25 cellular contexts compared by ENCODE assay signal in genomic region chr2:112820343-112820742, GRCh38. TPM values are rescaled to one million over a fixed set of nuclear protein-coding genes. Genes with fewer than 3 reads are reported as not detected.
DNase-seq lines count a peak whose midpoint lies in the region; ATAC-seq, FAIRE-seq and TF ChIP-seq lines count a peak whose summit lies in the region.
"Had no signal": no experiment of that assay in that cellular context is flagged by ENCODE, and none has a peak within 500 bp of the region (broad histone marks: within the 10 kb centered on the region; RNA-seq: fewer than 3 reads in every experiment).

No MANE protein-coding gene starts in this region.

- H3K27me3 ChIP-seq in RWPE2 (ENCODE audit: insufficient read depth, poor library complexity, severe bottlenecking) (no peaks in the 10 kb centered on the region), endothelial cell of umbilical vein (ENCODE audit: control insufficient read depth in 2 of 2, insufficient read depth in 2 of 2, low read length in 2 of 2) (no peaks in the 10 kb centered on the region), liver (ENCODE audit: control insufficient read depth in 4 of 4, insufficient read depth in 4 of 4, low read length in 3 of 4) (no peaks in the 10 kb centered on the region)
- H3K27me3 ChIP-seq: BE2C had no signal

- CTCF ChIA-PET in activated CD4-positive, alpha-beta memory T cell treated with anti-CD3 and anti-CD28 coated beads, Interleukin-2, amount 10 ng/mL, durations not matched to agents 7 days and 5 days (lab: Charles Lee), result interaction anchor here (0.7 kb wide), 2 partner anchors 70 to 136 kb away, joined by 3 read pairs; no protein-coding TSS in a partner anchor
- CTCF ChIA-PET in activated CD4-positive, alpha-beta memory T cell treated with anti-CD3 and anti-CD28 coated beads for 36 hours (lab: Charles Lee), result interaction anchor here (0.9 kb wide), 1 partner anchor 12 kb away, joined by 3 read pairs; no protein-coding TSS in a partner anchor
- CTCF ChIA-PET in endothelial cell of umbilical vein (lab: Charles Lee), result interaction anchor here (1.4 kb wide), 1 partner anchor 65 kb away, joined by 8 read pairs; no protein-coding TSS in a partner anchor

- peaks cover 3% of the 10 kb centered on the region for H3K36me3 Mint-ChIP-seq in activated CD4-positive, alpha-beta memory T cell treated with anti-CD3 and anti-CD28 coated beads, Interleukin-2, amount 10 ng/mL, durations not matched to agents 7 days and 5 days (ENCODE audit: low read depth)
- no peaks in the 10 kb centered on the region for H3K36me3 Mint-ChIP-seq in activated CD4-positive, alpha-beta memory T cell treated with anti-CD3 and anti-CD28 coated beads for 36 hours
- H3K36me3 Mint-ChIP-seq: CD4-positive, alpha-beta memory T cell had no signal

- no peak overlapping the region for H2AFZ ChIP-seq in endothelial cell of umbilical vein (ENCODE audit: low read depth, low read length)
- H2AFZ ChIP-seq: GM23248 had no signal

- no TSS peak for BruUV-seq in endothelial cell of umbilical vein (replicated peaks; lab: Mats Ljungman, UMichigan)

- no peak for DNase-seq in activated CD4-positive, alpha-beta memory T cell treated with anti-CD3 and anti-CD28 coated beads, Interleukin-2, amount 10 ng/mL, durations not matched to agents 7 days and 5 days
- DNase-seq in activated CD4-positive, alpha-beta memory T cell treated with anti-CD3 and anti-CD28 coated beads for 36 hours, result no peak
- no peak for DNase-seq in RWPE2 (ENCODE audit: low spot score)
- no peak for DNase-seq in endothelial cell of umbilical vein (ENCODE audit: low read depth, low spot score)
- DNase-seq in activated CD4-positive, CD25-positive, alpha-beta regulatory T cell treated with anti-CD3 and anti-CD28 coated beads, Interleukin-2, amount 50 U/mL, for 72 hours, result no peak
- no peak for DNase-seq in middle frontal gyrus (ENCODE audit: extremely low spot score, low spot score)
- DNase-seq: 8988T; ACHN; AML-193; BE2C; C1 segment of cervical spinal cord; Calu3; CD4-positive, alpha-beta memory T cell; COR-L47; DMS53; DMS79 treated with DMSO at 0.1 percent for 48 hours; GM23248; H7; HCEC 1CT had no signal

- peak in 1 of 2 donors; percentile 43 for TF ChIP-seq RAD21 in liver (IDR thresholded peaks at IDR 0.05)

- TF ChIP-seq CTCF in RWPE2 (IDR thresholded peaks at IDR 0.05; ENCODE audit: poor library complexity, severe bottlenecking) (no peak), endothelial cell of umbilical vein (IDR thresholded peaks at IDR 0.05; ENCODE audit: extremely low read depth in 1 of 2, insufficient read depth in 1 of 2, low read depth in 1 of 2, low read length in 2 of 2) (no peak), liver (IDR thresholded peaks at IDR 0.05; ENCODE audit: low read depth, low read length, missing input control) (no peak)

- H3K79me2 ChIP-seq in endothelial cell of umbilical vein (ENCODE audit: control insufficient read depth, insufficient read depth, low read length), result no peaks in the 10 kb centered on the region

- H3K4me2 ChIP-seq in endothelial cell of umbilical vein (ENCODE audit: insufficient read depth, low read length), result no peak overlapping the region
- H3K4me2 ChIP-seq: A549 had no signal

- H3K27ac Mint-ChIP-seq in activated CD4-positive, alpha-beta memory T cell treated with anti-CD3 and anti-CD28 coated beads, Interleukin-2, amount 10 ng/mL, durations not matched to agents 7 days and 5 days, result peak overlapping the region; percentile 48
- no peak overlapping the region for H3K27ac Mint-ChIP-seq in activated CD4-positive, alpha-beta memory T cell treated with anti-CD3 and anti-CD28 coated beads for 36 hours
- H3K27ac Mint-ChIP-seq: CD4-positive, alpha-beta memory T cell had no signal

- ATAC-seq in RWPE2 (ENCODE audit: low read depth), result no peak
- ATAC-seq in HG03565 (IDR thresholded peaks at IDR 0.05; ENCODE audit: unreplicated experiment), result no peak
- ATAC-seq: A549 had no signal

- H3K27me3 Mint-ChIP-seq in activated CD4-positive, alpha-beta memory T cell treated with anti-CD3 and anti-CD28 coated beads, Interleukin-2, amount 10 ng/mL, durations not matched to agents 7 days and 5 days, result no peaks in the 10 kb centered on the region
- H3K27me3 Mint-ChIP-seq in activated CD4-positive, alpha-beta memory T cell treated with anti-CD3 and anti-CD28 coated beads for 36 hours, result no peaks in the 10 kb centered on the region
- H3K27me3 Mint-ChIP-seq: CD4-positive, alpha-beta memory T cell had no signal

- H3K9me3 Mint-ChIP-seq in activated CD4-positive, alpha-beta memory T cell treated with anti-CD3 and anti-CD28 coated beads, Interleukin-2, amount 10 ng/mL, durations not matched to agents 7 days and 5 days, result no peaks in the 10 kb centered on the region
- H3K9me3 Mint-ChIP-seq in activated CD4-positive, alpha-beta memory T cell treated with anti-CD3 and anti-CD28 coated beads for 36 hours, result no peaks in the 10 kb centered on the region
- H3K9me3 Mint-ChIP-seq: CD4-positive, alpha-beta memory T cell had no signal

- H3K9me3 ChIP-seq in RWPE2 (ENCODE audit: severe bottlenecking) (no peaks in the 10 kb centered on the region), endothelial cell of umbilical vein (replicated peaks; ENCODE audit: control insufficient read depth, insufficient read depth, low read length) (no peaks in the 10 kb centered on the region), liver (ENCODE audit: control insufficient read depth in 4 of 4, low read length in 3 of 4) (no peaks in the 10 kb centered on the region)
- H3K9me3 ChIP-seq: A549, BE2C had no signal

- peak overlapping the region; percentile 5 for H3K27ac ChIP-seq in RWPE2 (ENCODE audit: poor library complexity, severe bottlenecking)
- no peak overlapping the region for H3K27ac ChIP-seq in endothelial cell of umbilical vein (ENCODE audit: insufficient read depth, low read depth, low read length)
- H3K27ac ChIP-seq in liver (ENCODE audit: low read depth in 1 of 2, low read length in 2 of 2), result peak overlapping the region; percentile 74 to 78
- H3K27ac ChIP-seq: A549, GM23248 had no signal

- H3K4me3 ChIP-seq in RWPE2 (ENCODE audit: severe bottlenecking) (no peak overlapping the region), endothelial cell of umbilical vein (replicated peaks in 1 of 3; ENCODE audit: insufficient read depth in 1 of 3, low read depth in 1 of 3, low read length in 3 of 3) (no peak overlapping the region), liver (ENCODE audit: low read depth in 1 of 3, low read length in 3 of 3) (no peak overlapping the region)
- H3K4me3 ChIP-seq: A549, GM23248 had no signal

- H4K20me1 ChIP-seq in endothelial cell of umbilical vein (replicated peaks; ENCODE audit: control insufficient read depth, extremely low read depth, insufficient read depth, low read length), result no peaks in the 10 kb centered on the region

- POLR2A ChIA-PET in activated CD4-positive, alpha-beta memory T cell treated with anti-CD3 and anti-CD28 coated beads, Interleukin-2, amount 10 ng/mL, durations not matched to agents 7 days and 5 days (lab: Charles Lee), result no interaction called here
- POLR2A ChIA-PET in activated CD4-positive, alpha-beta memory T cell treated with anti-CD3 and anti-CD28 coated beads for 36 hours (lab: Charles Lee), result interaction anchor here (0.6 kb wide), 1 partner anchor 128 kb away, joined by 3 read pairs; no protein-coding TSS in a partner anchor
- POLR2A ChIA-PET in endothelial cell of umbilical vein (lab: Charles Lee), result no interaction called here

- H3K9ac ChIP-seq in endothelial cell of umbilical vein (replicated peaks; ENCODE audit: extremely low read depth, insufficient read depth, low read length), result no peak overlapping the region
- H3K9ac ChIP-seq in liver (ENCODE audit: low read depth in 1 of 2, low read length in 2 of 2), result peak overlapping the region in 1 of 2 donors; percentile 14
- H3K9ac ChIP-seq: GM23248 had no signal

- H3K4me3 Mint-ChIP-seq in activated CD4-positive, alpha-beta memory T cell treated with anti-CD3 and anti-CD28 coated beads, Interleukin-2, amount 10 ng/mL, durations not matched to agents 7 days and 5 days, result no peak overlapping the region
- H3K4me3 Mint-ChIP-seq in activated CD4-positive, alpha-beta memory T cell treated with anti-CD3 and anti-CD28 coated beads for 36 hours, result no peak overlapping the region
- H3K4me3 Mint-ChIP-seq: CD4-positive, alpha-beta memory T cell had no signal

- no peaks in the 10 kb centered on the region for H3K9me1 ChIP-seq in endothelial cell of umbilical vein (replicated peaks; ENCODE audit: control insufficient read depth, extremely low read depth, insufficient read depth, low read length)

- FAIRE-seq in endothelial cell of umbilical vein (lab: Jason Lieb, UNC), result peak; percentile 47
- FAIRE-seq: A549, GM12892, H1 had no signal

- dilution Hi-C loops in endothelial cell of umbilical vein (cut with MboI; ENCODE audit: extremely low pct_ligation_motif_present, low sequenced_read_pairs), result no loop called here

- peaks cover 42% of the 10 kb centered on the region for H3K4me1 Mint-ChIP-seq in activated CD4-positive, alpha-beta memory T cell treated with anti-CD3 and anti-CD28 coated beads, Interleukin-2, amount 10 ng/mL, durations not matched to agents 7 days and 5 days
- H3K4me1 Mint-ChIP-seq in activated CD4-positive, alpha-beta memory T cell treated with anti-CD3 and anti-CD28 coated beads for 36 hours (ENCODE audit: low read depth), result peaks cover 26% of the 10 kb centered on the region

- H3K36me3 ChIP-seq in RWPE2 (ENCODE audit: low read depth) (no peaks in the 10 kb centered on the region), endothelial cell of umbilical vein (ENCODE audit: control insufficient read depth in 2 of 2, extremely low read depth in 1 of 2, insufficient read depth in 2 of 2, low read length in 2 of 2) (no peaks in the 10 kb centered on the region), liver (ENCODE audit: control insufficient read depth in 4 of 4, insufficient read depth in 3 of 4, low read depth in 1 of 4, low read length in 3 of 4) (no peaks in the 10 kb centered on the region)
- H3K36me3 ChIP-seq: BE2C had no signal

- TF ChIP-seq POLR2A in endothelial cell of umbilical vein (IDR thresholded peaks at IDR 0.05; ENCODE audit: low read depth, low read length), result no peak

- H3K4me1 ChIP-seq in RWPE2 (ENCODE audit: insufficient read depth, poor library complexity, severe bottlenecking) (peaks cover 12% of the 10 kb centered on the region), endothelial cell of umbilical vein (ENCODE audit: control insufficient read depth, extremely low read depth, insufficient read depth, low read length) (peaks cover 11% of the 10 kb centered on the region), liver (ENCODE audit: control insufficient read depth in 4 of 4, insufficient read depth in 4 of 4, low read length in 3 of 4) (peaks cover 6 to 45% (median 36%) of the 10 kb centered on the region in 4 donors)
- H3K4me1 ChIP-seq: BE2C had no signal

- intact Hi-C loops in activated CD4-positive, alpha-beta memory T cell treated with anti-CD3 and anti-CD28 coated beads for 36 hours (cut with micrococcal nuclease), result loop anchor here (2.0 to 5.0 kb wide), 2 partner anchors 58 to 64 kb away; partner anchors contain the start of gene CKAP2L
- intact Hi-C loops in endothelial cell of umbilical vein (cut with micrococcal nuclease), result no loop called here

RNA-seq across cellular contexts. Expression of gene IL1B, which starts 16.2 kb away (rescaled TPM):
- total RNA-seq in activated CD4-positive, alpha-beta memory T cell treated with anti-CD3 and anti-CD28 coated beads, Interleukin-2, amount 10 ng/mL, durations not matched to agents 7 days and 5 days, result under 1 TPM in 1 of 2 experiments, not detected in 1; 0.48 TPM
- total RNA-seq in activated CD4-positive, alpha-beta memory T cell treated with anti-CD3 and anti-CD28 coated beads for 36 hours, result under 1 TPM in 1 of 2 experiments, not detected in 1; 0.44 TPM
- total RNA-seq in endothelial cell of umbilical vein, result not detected in 2 replicates
- 0.25 TPM in 1 of 2 replicates, not detected in the other for polyA plus RNA-seq in endothelial cell of umbilical vein
- polyA plus RNA-seq in endothelial cell of umbilical vein (2011; cell fraction: cytosol; rRNA removed), result 0.10 and 0.27 TPM in 2 replicates
- polyA plus RNA-seq in endothelial cell of umbilical vein (2011; cell fraction: nucleus; rRNA removed), result 0.32 and 0.43 TPM in 2 replicates
- 0.48 and 0.70 TPM in 2 replicates for polyA plus RNA-seq in endothelial cell of umbilical vein (2012)
- polyA minus RNA-seq in endothelial cell of umbilical vein, result 0.53 TPM in 1 of 2 replicates, not detected in the other
- polyA minus RNA-seq in endothelial cell of umbilical vein (2011; cell fraction: cytosol; rRNA and poly(A)+ RNA removed), result 1.3 TPM
- polyA minus RNA-seq in endothelial cell of umbilical vein (2011; cell fraction: nucleus; rRNA and poly(A)+ RNA removed), result 0.53 and 0.96 TPM in 2 replicates
- 1 to 10 TPM; 1.0 to 3.1 TPM for total RNA-seq in liver
- under 1 TPM; 0.25 to 0.51 TPM for polyA plus RNA-seq in liver
- total RNA-seq: G401, H1, H7 had no signal
- polyA plus RNA-seq: CD4-positive, alpha-beta memory T cell; H1 had no signal

RNA-seq across cellular contexts. Expression of gene IL1A, which starts 36.0 kb away (rescaled TPM):
- total RNA-seq in activated CD4-positive, alpha-beta memory T cell treated with anti-CD3 and anti-CD28 coated beads, Interleukin-2, amount 10 ng/mL, durations not matched to agents 7 days and 5 days, result 1 to 10 TPM; 4.8 to 5.4 TPM
- 10 to 100 TPM; 15.7 to 16.4 TPM for total RNA-seq in activated CD4-positive, alpha-beta memory T cell treated with anti-CD3 and anti-CD28 coated beads for 36 hours
- total RNA-seq in endothelial cell of umbilical vein (0.99 and 1.4 TPM in 2 replicates), liver (under 1 TPM in 1 of 2 donors, not detected in 1; 0.05 TPM)
- polyA plus RNA-seq in endothelial cell of umbilical vein (0.25 and 0.29 TPM in 2 replicates), liver (not detected)
- 0.27 and 0.44 TPM in 2 replicates for polyA plus RNA-seq in endothelial cell of umbilical vein (2011; cell fraction: cytosol; rRNA removed)
- 0.90 and 1.1 TPM in 2 replicates for polyA plus RNA-seq in endothelial cell of umbilical vein (2011; cell fraction: nucleus; rRNA removed)
- polyA plus RNA-seq in endothelial cell of umbilical vein (2012), result 3.5 and 4.3 TPM in 2 replicates
- polyA minus RNA-seq in endothelial cell of umbilical vein, result 0.21 and 0.44 TPM in 2 replicates
- 0.72 TPM for polyA minus RNA-seq in endothelial cell of umbilical vein (2011; cell fraction: cytosol; rRNA and poly(A)+ RNA removed)
- 0.19 and 0.34 TPM in 2 replicates for polyA minus RNA-seq in endothelial cell of umbilical vein (2011; cell fraction: nucleus; rRNA and poly(A)+ RNA removed)
- total RNA-seq: G401 had no signal
- polyA plus RNA-seq: CD4-positive, alpha-beta memory T cell; GM23248 had no signal

RNA-seq across cellular contexts. Expression of gene CKAP2L, which starts 55.9 kb away (rescaled TPM):
- 10 to 100 TPM; 63.3 to 66.3 TPM for total RNA-seq in activated CD4-positive, alpha-beta memory T cell treated with anti-CD3 and anti-CD28 coated beads, Interleukin-2, amount 10 ng/mL, durations not matched to agents 7 days and 5 days
- total RNA-seq in activated CD4-positive, alpha-beta memory T cell treated with anti-CD3 and anti-CD28 coated beads for 36 hours, result 10 to 100 TPM; 42.1 to 46.1 TPM
- total RNA-seq in endothelial cell of umbilical vein, result 25.2 and 30.7 TPM in 2 replicates
- 2.3 and 3.4 TPM in 2 replicates for polyA plus RNA-seq in endothelial cell of umbilical vein
- polyA plus RNA-seq in endothelial cell of umbilical vein (2011; cell fraction: cytosol; rRNA removed), result 5.4 and 5.8 TPM in 2 replicates
- 3.4 and 6.6 TPM in 2 replicates for polyA plus RNA-seq in endothelial cell of umbilical vein (2011; cell fraction: nucleus; rRNA removed)
- polyA plus RNA-seq in endothelial cell of umbilical vein (2012), result 7.1 and 16.4 TPM in 2 replicates
- polyA minus RNA-seq in endothelial cell of umbilical vein, result 4.6 and 5.2 TPM in 2 replicates
- polyA minus RNA-seq in endothelial cell of umbilical vein (2011; cell fraction: cytosol; rRNA and poly(A)+ RNA removed), result 6.3 TPM
- 6.7 and 11.9 TPM in 2 replicates for polyA minus RNA-seq in endothelial cell of umbilical vein (2011; cell fraction: nucleus; rRNA and poly(A)+ RNA removed)
- total RNA-seq in liver, result 10 to 100 TPM in 1 of 2 donors, not detected in 1; 15.9 TPM
- under 1 TPM; 0.19 to 0.91 TPM for polyA plus RNA-seq in liver
